Comparison of ENCODE assay signal across 9 cellular contexts in genomic region chr19:17873661-17874422, GRCh38. TPM values are rescaled to one million over a fixed set of nuclear protein-coding genes. Genes with fewer than 3 reads are reported as not detected.
DNase-seq lines count a peak whose midpoint lies in the region; ATAC-seq, FAIRE-seq and TF ChIP-seq lines count a peak whose summit lies in the region.
"Had no signal": no experiment of that assay in that cellular context is flagged by ENCODE, and none has a peak within 500 bp of the region (broad histone marks: within the 10 kb centered on the region; RNA-seq: fewer than 3 reads in every experiment).

No MANE protein-coding gene starts in this region.

- 27% methylated on average over 8 of the region's 56 CpGs; no CpG with 5 or more reads in 1 of the 2 donors for WGBS in gastroesophageal sphincter (ENCODE audit: low coverage in 1 of 2), 2 donors

- peaks cover 95% of the 10 kb centered on the region for H3K27me3 ChIP-seq in gastroesophageal sphincter
- H3K27me3 ChIP-seq in tibial artery = peaks cover 5 to 77% of the 10 kb centered on the region in 2 donors

- H3K4me1 ChIP-seq in gastroesophageal sphincter (peaks cover 0 to 32% (median 11%) of the 10 kb centered on the region in 3 donors), tibial artery (peaks cover 0 to 21% (median 14%) of the 10 kb centered on the region in 4 donors)

- CTCF ChIA-PET in activated CD8-positive, alpha-beta memory T cell treated with anti-CD3 and anti-CD28 coated beads, Interleukin-2, amount 10 ng/mL, durations not matched to agents 7 days and 5 days (lab: Charles Lee) = interaction anchor here (1.0 to 5.0 kb wide), 5 partner anchors 14 to 64 kb away, joined by 3 to 55 read pairs (median 7); partner anchors contain the start of genes CCDC124 and RPL18A

- H3K27ac ChIP-seq in gastroesophageal sphincter (no peak overlapping the region), tibial artery (no peak overlapping the region)

- TF ChIP-seq POLR2A in GM12891 (IDR thresholded peaks at IDR 0.05; ENCODE audit: low read depth, low read length) (no peak), gastroesophageal sphincter (IDR thresholded peaks at IDR 0.05) (no peak)

- DNase-seq in GM12891 (ENCODE audit: insufficient read length, low spot score) (peak; percentile 90), NCI-H2227 (lab: John Stamatoyannopoulos, UW; ENCODE audit: unreplicated experiment) (peak; percentile 71), tibial artery (no peak)
- DNase-seq in activated CD8-positive, alpha-beta memory T cell treated with anti-CD3 and anti-CD28 coated beads, Interleukin-2, amount 10 ng/mL, durations not matched to agents 7 days and 5 days = peak; percentile 76
- DNase-seq in stimulated activated CD4-positive, alpha-beta T cell treated with anti-CD3 and anti-CD28 coated beads, Interleukin-4, amount 100 ng/mL, for 24 hours = peak; percentile 71

- peaks cover 22% of the 10 kb centered on the region for H3K4me1 Mint-ChIP-seq in activated CD8-positive, alpha-beta memory T cell treated with anti-CD3 and anti-CD28 coated beads, Interleukin-2, amount 10 ng/mL, durations not matched to agents 7 days and 5 days

- peaks cover 2% of the 10 kb centered on the region for H3K27me3 Mint-ChIP-seq in activated CD8-positive, alpha-beta memory T cell treated with anti-CD3 and anti-CD28 coated beads, Interleukin-2, amount 10 ng/mL, durations not matched to agents 7 days and 5 days

- intact Hi-C loops in tibial artery (cut with DNase I; ENCODE audit: low total_unique reads) = no loop called here

- H3K9me3 ChIP-seq in gastroesophageal sphincter (no peaks in the 10 kb centered on the region), tibial artery (no peaks in the 10 kb centered on the region)

- ATAC-seq in activated CD8-positive, alpha-beta memory T cell treated with anti-CD3 and anti-CD28 coated beads, Interleukin-2, amount 10 ng/mL, durations not matched to agents 7 days and 5 days = peak; percentile 75
- ATAC-seq in gastroesophageal sphincter (peak; percentile 19), GM18517 (IDR thresholded peaks at IDR 0.05; ENCODE audit: unreplicated experiment) (no peak), GM21619 (IDR thresholded peaks at IDR 0.05; ENCODE audit: unreplicated experiment) (no peak)

- H3K36me3 ChIP-seq in gastroesophageal sphincter = no peaks in the 10 kb centered on the region
- no peaks in the 10 kb centered on the region for H3K36me3 ChIP-seq in tibial artery

- H3K27ac Mint-ChIP-seq in activated CD8-positive, alpha-beta memory T cell treated with anti-CD3 and anti-CD28 coated beads, Interleukin-2, amount 10 ng/mL, durations not matched to agents 7 days and 5 days = peak overlapping the region; percentile 67

- no peaks in the 10 kb centered on the region for H3K9me3 Mint-ChIP-seq in activated CD8-positive, alpha-beta memory T cell treated with anti-CD3 and anti-CD28 coated beads, Interleukin-2, amount 10 ng/mL, durations not matched to agents 7 days and 5 days (ENCODE audit: low read depth)

- no peak overlapping the region for H3K4me3 ChIP-seq in gastroesophageal sphincter
- no peak overlapping the region for H3K4me3 ChIP-seq in tibial artery

- no peak for TF ChIP-seq EP300 in gastroesophageal sphincter (IDR thresholded peaks at IDR 0.05)

- peak; percentile 67 for FAIRE-seq in GM12891 (lab: Jason Lieb, UNC)

- TF ChIP-seq CTCF in gastroesophageal sphincter (IDR thresholded peaks at IDR 0.05) = no peak
- TF ChIP-seq CTCF in tibial artery (IDR thresholded peaks at IDR 0.05) = no peak

- H3K36me3 Mint-ChIP-seq in activated CD8-positive, alpha-beta memory T cell treated with anti-CD3 and anti-CD28 coated beads, Interleukin-2, amount 10 ng/mL, durations not matched to agents 7 days and 5 days = no peaks in the 10 kb centered on the region

- peak overlapping the region; percentile 67 for H3K4me3 Mint-ChIP-seq in activated CD8-positive, alpha-beta memory T cell treated with anti-CD3 and anti-CD28 coated beads, Interleukin-2, amount 10 ng/mL, durations not matched to agents 7 days and 5 days

TF ChIP-seq in GM12891, 5 proteins besides CTCF, POLR2A, EP300 and RAD21:
- TF ChIP-seq POLR2AphosphoS5 (IDR thresholded peaks at IDR 0.05; ENCODE audit: low read depth, low read length) = no peak
- no peak for TF ChIP-seq TAF1 (IDR thresholded peaks at IDR 0.05; ENCODE audit: low read depth, low read length)
- TF ChIP-seq PAX5 (IDR thresholded peaks at IDR 0.05; ENCODE audit: insufficient read depth, low read length, severe bottlenecking) = no peak
- no peak for TF ChIP-seq SPI1 (IDR thresholded peaks at IDR 0.05; ENCODE audit: low read depth, low read length)
- TF ChIP-seq POU2F2 (IDR thresholded peaks at IDR 0.05; ENCODE audit: low read depth, low read length) = no peak

RNA-seq across cellular contexts. Expression of gene SLC5A5, which starts 2.1 kb away (rescaled TPM):
- 0.14 TPM for polyA plus RNA-seq in GM12891 (2012; ENCODE audit: low read depth, missing spikeins)
- total RNA-seq in activated CD8-positive, alpha-beta memory T cell treated with anti-CD3 and anti-CD28 coated beads, Interleukin-2, amount 10 ng/mL, durations not matched to agents 7 days and 5 days = under 1 TPM; 0.59 to 0.73 TPM
- total RNA-seq in gastroesophageal sphincter = under 1 TPM in 1 of 4 donors, not detected in 3; 0.16 TPM

RNA-seq across cellular contexts. Expression of gene RPL18A, which starts 14.1 kb away (rescaled TPM):
- polyA plus RNA-seq in GM12891 (2012; ENCODE audit: low read depth, missing spikeins) = 5,111 TPM
- total RNA-seq in activated CD8-positive, alpha-beta memory T cell treated with anti-CD3 and anti-CD28 coated beads, Interleukin-2, amount 10 ng/mL, durations not matched to agents 7 days and 5 days = 1,000 to 10,000 TPM; 1,945 to 2,182 TPM
- 1,000 to 10,000 TPM in 3 of 4 donors, 100 to 1,000 TPM in 1; 799 to 1,594 (median 1,135) TPM for total RNA-seq in gastroesophageal sphincter

RNA-seq across cellular contexts. Expression of gene JAK3, which starts 26.1 kb away (rescaled TPM):
- polyA plus RNA-seq in GM12891 (2012; ENCODE audit: low read depth, missing spikeins) = 19.1 TPM
- 100 to 1,000 TPM; 137 to 146 TPM for total RNA-seq in activated CD8-positive, alpha-beta memory T cell treated with anti-CD3 and anti-CD28 coated beads, Interleukin-2, amount 10 ng/mL, durations not matched to agents 7 days and 5 days
- total RNA-seq in gastroesophageal sphincter = 1 to 10 TPM; 1.2 to 5.9 (median 2.3) TPM

RNA-seq across cellular contexts. Expression of gene INSL3, which starts 52.5 kb away (rescaled TPM):
- 3.8 TPM for polyA plus RNA-seq in GM12891 (2012; ENCODE audit: low read depth, missing spikeins)
- 1 to 10 TPM; 1.7 to 2.2 TPM for total RNA-seq in activated CD8-positive, alpha-beta memory T cell treated with anti-CD3 and anti-CD28 coated beads, Interleukin-2, amount 10 ng/mL, durations not matched to agents 7 days and 5 days
- total RNA-seq in gastroesophageal sphincter = not detected
- total RNA-seq: kidney epithelial cell had no signal

RNA-seq across cellular contexts. Expression of gene CCDC124, which starts 59.0 kb away (rescaled TPM):
- 79.4 TPM for polyA plus RNA-seq in GM12891 (2012; ENCODE audit: low read depth, missing spikeins)
- total RNA-seq in activated CD8-positive, alpha-beta memory T cell treated with anti-CD3 and anti-CD28 coated beads, Interleukin-2, amount 10 ng/mL, durations not matched to agents 7 days and 5 days = 100 to 1,000 TPM in 1 of 2 experiments, 10 to 100 TPM in 1; 83.8 to 101 TPM
- 10 to 100 TPM; 48.1 to 75.9 (median 56.6) TPM for total RNA-seq in gastroesophageal sphincter

Comparison
In these comparisons a context has a peak if more than half of its experiments do, and no peak if none do; other contexts are left out.
1. DNase-seq: peak in GM12891 (single experiment), NCI-H2227 (single experiment), activated CD8-positive, alpha-beta memory T cell treated with anti-CD3 and anti-CD28 coated beads, Interleukin-2, amount 10 ng/mL, durations not matched to agents 7 days and 5 days (single experiment) and stimulated activated CD4-positive, alpha-beta T cell treated with anti-CD3 and anti-CD28 coated beads, Interleukin-4, amount 100 ng/mL, for 24 hours (single experiment); none in tibial artery (0 of 2).
2. ATAC-seq: peak in activated CD8-positive, alpha-beta memory T cell treated with anti-CD3 and anti-CD28 coated beads, Interleukin-2, amount 10 ng/mL, durations not matched to agents 7 days and 5 days (single experiment) and gastroesophageal sphincter (single experiment); none in GM18517 (single experiment) and GM21619 (single experiment).
3. RNA of gene JAK3, which starts 26.1 kb away (total RNA-seq): 137 to 146 TPM in activated CD8-positive, alpha-beta memory T cell treated with anti-CD3 and anti-CD28 coated beads, Interleukin-2, amount 10 ng/mL, durations not matched to agents 7 days and 5 days; 1.2 to 5.9 TPM in gastroesophageal sphincter; every median in the first group is over 10 times any median in the second.